ENCODE assay signal across 1 cellular context in genomic region chr1:76105269-76105850, GRCh38.
A peak's percentile ranks its signal among the peaks of the same experiment; 100 is the strongest.
TF ChIP-seq lines count a peak whose summit lies in the region.

No MANE protein-coding gene starts in this region.

TF ChIP-seq in HEK293, 187 proteins besides CTCF, POLR2A, EP300 and RAD21 (continued from another document):
- TF ChIP-seq EGR2 (tag by site-specific recombination; IDR thresholded peaks at IDR 0.05; ENCODE audit: low read depth) (no peak), ZNF221 (tag by site-specific recombination; IDR thresholded peaks at IDR 0.05; ENCODE audit: borderline replicate concordance) (no peak), FEZF1 (tag by site-specific recombination; IDR thresholded peaks at IDR 0.05) (peak; percentile 85), ZNF792 (tag by site-specific recombination; IDR thresholded peaks at IDR 0.05) (no peak), PRDM6 (tag by site-specific recombination; IDR thresholded peaks at IDR 0.05) (peak; percentile 73), ZNF623 (tag by site-specific recombination; IDR thresholded peaks at IDR 0.05) (no peak), PRDM4 (tag by site-specific recombination; IDR thresholded peaks at IDR 0.05) (peak; percentile 40; the same call in 1 of the 2 replicates), ZNF843 (tag by site-specific recombination; IDR thresholded peaks at IDR 0.05) (peak; percentile 91), YY1 (tag by site-specific recombination; IDR thresholded peaks at IDR 0.05) (0 out of 2 replicates have a peak, but pooled peaks have one; percentile 23), TSHZ1 (tag by site-specific recombination; IDR thresholded peaks at IDR 0.05; ENCODE audit: borderline replicate concordance) (peak; percentile 30; the same call in 1 of the 2 replicates), ZNF341 (tag by site-specific recombination; IDR thresholded peaks at IDR 0.05; ENCODE audit: low read depth) (0 out of 2 replicates have a peak, but pooled peaks have one; percentile 15), ZNF302 (tag by site-specific recombination; IDR thresholded peaks at IDR 0.05; ENCODE audit: low read depth) (no peak), TRIM28 (IDR thresholded peaks at IDR 0.05; ENCODE audit: borderline replicate concordance, low read length) (peak; percentile 58; the same call in 1 of the 2 replicates), ZNF555 (tag by site-specific recombination; conservative IDR thresholded peaks at IDR 0.05) (no peak), ZXDB (tag by site-specific recombination; IDR thresholded peaks at IDR 0.05) (peak; percentile 79), ZNF580 (tag by site-specific recombination; IDR thresholded peaks at IDR 0.05) (peak; percentile 67; the same call in 1 of the 2 replicates), OSR2 (tag by site-specific recombination; IDR thresholded peaks at IDR 0.05) (peak; percentile 80; the same call in 1 of the 2 replicates), ZNF157 (tag by site-specific recombination; IDR thresholded peaks at IDR 0.05) (no peak)
TF ChIP-seq in HEK293: peak in this region for 23.
